Comparison of ENCODE assay signal across 23 cellular contexts in the genomic region with DNA sequence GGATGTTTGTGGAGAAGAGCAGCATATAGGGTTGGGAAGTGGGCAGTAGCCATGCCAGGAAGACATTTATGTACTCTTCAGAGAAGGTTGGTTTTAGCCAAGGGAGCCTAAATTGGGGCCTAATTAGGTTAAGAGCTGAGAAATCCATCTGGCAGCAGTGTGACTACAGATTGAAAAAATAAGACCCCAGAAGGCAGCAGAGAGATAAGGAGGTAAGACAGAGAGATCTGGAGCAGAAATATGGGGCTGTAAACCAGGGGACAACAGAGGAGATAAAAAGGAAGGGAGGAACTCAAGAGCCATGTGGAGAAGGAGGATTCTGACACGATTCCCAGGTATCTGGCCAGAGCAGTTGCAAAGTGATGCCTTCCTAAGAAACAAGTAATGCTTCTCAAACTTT. TPM values are rescaled to one million over a fixed set of nuclear protein-coding genes. Genes with fewer than 3 reads are reported as not detected.
A peak's percentile ranks its signal among the peaks of the same experiment; 100 is the strongest.
DNase-seq lines count a peak whose midpoint lies in the region; ATAC-seq, FAIRE-seq and TF ChIP-seq lines count a peak whose summit lies in the region.
"Had no signal": no experiment of that assay in that cellular context is flagged by ENCODE, and none has a peak within 500 bp of the region (broad histone marks: within the 10 kb centered on the region; RNA-seq: fewer than 3 reads in every experiment).

No MANE protein-coding gene starts in this region.

- FAIRE-seq in K562 (lab: Jason Lieb, UNC): no peak
- no peak for FAIRE-seq in GM12891 (lab: Jason Lieb, UNC)
- FAIRE-seq: GM12892, GM19239, H1 had no signal

- H3K79me2 ChIP-seq in SK-N-SH (ENCODE audit: insufficient read depth): no peaks in the 10 kb centered on the region
- H3K79me2 ChIP-seq in K562 (ENCODE audit: control insufficient read depth, insufficient read depth, low read length): no peaks in the 10 kb centered on the region

- no peaks in the 10 kb centered on the region for H3K9me2 ChIP-seq in SK-N-SH

- H3K9ac ChIP-seq in SK-N-SH: no peak overlapping the region
- H3K9ac ChIP-seq in K562 (ENCODE audit: insufficient read depth in 1 of 2, low read depth in 2 of 2, low read length in 2 of 2): no peak overlapping the region
- H3K9ac ChIP-seq: GM23248 had no signal

- in situ Hi-C loops in K562 (cut with MboI): no loop called here

- BruUV-seq in K562 (replicated peaks; lab: Mats Ljungman, UMichigan): no TSS peak

- no peaks in the 10 kb centered on the region for H3K27me3 Mint-ChIP-seq in HFFc6 (ENCODE audit: insufficient read depth)
- H3K27me3 Mint-ChIP-seq: CD4-positive, alpha-beta memory T cell had no signal

- H3K27ac Mint-ChIP-seq in HFFc6: no peak overlapping the region

- no peak for TF ChIP-seq RAD21 in SK-N-SH (IDR thresholded peaks at IDR 0.05; ENCODE audit: low read length)
- no peak for TF ChIP-seq RAD21 in K562 (CRISPR knock-in tag; conservative IDR thresholded peaks at IDR 0.05 in 1 of 2, IDR thresholded peaks at IDR 0.05 in 1 of 2)

- H3K4me3 Mint-ChIP-seq in HFFc6: no peak overlapping the region
- H3K4me3 Mint-ChIP-seq: CD4-positive, alpha-beta memory T cell had no signal

- intact Hi-C loops in K562 (cut with micrococcal nuclease): no loop called here

- H3K9me3 Mint-ChIP-seq in HFFc6: no peaks in the 10 kb centered on the region
- H3K9me3 Mint-ChIP-seq: CD4-positive, alpha-beta memory T cell had no signal

- H3K27me3 ChIP-seq in SK-N-SH (ENCODE audit: insufficient read depth) (no peaks in the 10 kb centered on the region), K562 (ENCODE audit: control insufficient read depth in 2 of 2, insufficient read depth in 2 of 2, low read length in 2 of 2) (no peaks in the 10 kb centered on the region)

- H3K4me3 ChIP-seq in SK-N-SH (ENCODE audit: low read depth in 2 of 2, low read length in 1 of 2) (no peak overlapping the region), K562 (no peak overlapping the region)
- H3K4me3 ChIP-seq: GM23248 had no signal

- H3K4me1 ChIP-seq in SK-N-SH (ENCODE audit: control insufficient read depth in 1 of 2, insufficient read depth in 2 of 2, low read depth in 1 of 2, low read length in 1 of 2) (peaks cover 0 to 7% of the 10 kb centered on the region in 2 experiments; a peak in 1 of 4 replicates), K562 (replicated peaks in 1 of 2; ENCODE audit: control insufficient read depth in 2 of 2, insufficient read depth in 2 of 2, low read length in 2 of 2) (peaks cover 0 to 3% of the 10 kb centered on the region in 2 experiments; a peak in 2 of 5 replicates)

- peak; percentile 77 for DNase-seq in NCI-H82 (lab: John Stamatoyannopoulos, UW)
- DNase-seq in SK-N-SH: peak; percentile 31
- DNase-seq in K562 (ENCODE audit: extremely low read depth in 1 of 4, low spot score in 3 of 4): no peak
- no peak for DNase-seq in HFFc6
- DNase-seq in inferior parietal cortex (ENCODE audit: extremely low spot score): no peak
- no peak for DNase-seq in GM12891 (ENCODE audit: insufficient read length, low spot score)
- DNase-seq: C1 segment of cervical spinal cord; Calu3; CD4-positive, alpha-beta memory T cell; COR-L47; DMS53; DMS79 treated with DMSO at 0.1 percent for 48 hours; GF-D8; GM23248; H7; HCEC 1CT had no signal

- H4K20me1 ChIP-seq in SK-N-SH (ENCODE audit: insufficient read depth) (no peaks in the 10 kb centered on the region), K562 (replicated peaks; ENCODE audit: control insufficient read depth, insufficient read depth, low read length) (no peaks in the 10 kb centered on the region)

- H3K36me3 ChIP-seq in SK-N-SH (replicated peaks in 1 of 2; ENCODE audit: control insufficient read depth in 1 of 2, insufficient read depth in 2 of 2, low read length in 1 of 2) (peaks cover 0 to 8% of the 10 kb centered on the region in 2 experiments), K562 (ENCODE audit: control insufficient read depth, insufficient read depth, low read length) (peaks cover 17% of the 10 kb centered on the region; the same call in 2 of the 3 replicates)

- H3F3A ChIP-seq in SK-N-SH (replicated peaks; ENCODE audit: insufficient read depth): peaks cover 4% of the 10 kb centered on the region

- H3K4me1 Mint-ChIP-seq in HFFc6 (ENCODE audit: low read depth): no peaks in the 10 kb centered on the region

- no peaks in the 10 kb centered on the region for H3K9me1 ChIP-seq in K562 (ENCODE audit: control insufficient read depth, insufficient read depth, low read length)

- TF ChIP-seq POLR2A in K562 (conservative IDR thresholded peaks at IDR 0.05) (no peak), GM12891 (IDR thresholded peaks at IDR 0.05; ENCODE audit: low read depth, low read length) (no peak)

- H3K9me3 ChIP-seq in SK-N-SH (no peaks in the 10 kb centered on the region), K562 (replicated peaks; ENCODE audit: control insufficient read depth, insufficient read depth, low read depth, low read length) (no peaks in the 10 kb centered on the region)

- CTCF ChIA-PET in SK-N-SH (lab: Yijun Ruan, JAX) (interaction anchor here (1.2 kb wide), 1 partner anchor 19 kb away, joined by 3 read pairs; no protein-coding TSS in a partner anchor), K562 (lab: Yijun Ruan, JAX; ENCODE audit: low intra/inter-chr PET ratio) (no interaction called here)

- H3K4me2 ChIP-seq in SK-N-SH: no peak overlapping the region
- no peak overlapping the region for H3K4me2 ChIP-seq in K562 (ENCODE audit: insufficient read depth, low read length)

- TF ChIP-seq CTCF in SK-N-SH (IDR thresholded peaks at IDR 0.05): no peak
- TF ChIP-seq CTCF in K562 (IDR thresholded peaks at IDR 0.05 in 2 of 3, conservative IDR thresholded peaks at IDR 0.05 in 1 of 3; ENCODE audit: insufficient read depth in 2 of 3, low read depth in 1 of 3, low read length in 3 of 3): no peak
- TF ChIP-seq CTCF in HFFc6 (IDR thresholded peaks at IDR 0.05): no peak

- no peaks in the 10 kb centered on the region for H3K36me3 Mint-ChIP-seq in HFFc6 (ENCODE audit: low read depth)

- WGBS in SK-N-SH (ENCODE audit: low lambda C conversion rate): 55% methylated on average over 1 of the region's 1 CpG
- WGBS in K562 (ENCODE audit: insufficient coverage, low coverage, missing lambda C conversion rate): 0% methylated on average over 1 of the region's 1 CpG

- no peak for TF ChIP-seq EP300 in SK-N-SH (IDR thresholded peaks at IDR 0.05; ENCODE audit: borderline replicate concordance in 1 of 2, low read depth in 1 of 2, low read length in 1 of 2)
- no peak for TF ChIP-seq EP300 in K562 (IDR thresholded peaks at IDR 0.05; ENCODE audit: low read length)

- ATAC-seq in K562: no peak
- no peak for ATAC-seq in GM18858 (IDR thresholded peaks at IDR 0.05; ENCODE audit: unreplicated experiment)

- no peak overlapping the region for H2AFZ ChIP-seq in SK-N-SH (ENCODE audit: low read depth)
- no peak overlapping the region for H2AFZ ChIP-seq in K562 (ENCODE audit: low read depth, low read length)
- H2AFZ ChIP-seq: GM23248 had no signal

- POLR2A ChIA-PET in SK-N-SH (lab: Yijun Ruan, JAX) (no interaction called here), K562 (lab: Yijun Ruan, JAX) (no interaction called here)

- H3K27ac ChIP-seq in SK-N-SH (ENCODE audit: low read depth in 2 of 2, low read length in 1 of 2): no peak overlapping the region; a peak in 1 of 4 replicates
- H3K27ac ChIP-seq in K562 (ENCODE audit: extremely low read depth, low read depth, low read length): no peak overlapping the region
- H3K27ac ChIP-seq: GM23248 had no signal

RNA-seq across cellular contexts. Expression of a gene that starts 23.3 kb away (rescaled TPM):
- polyA plus RNA-seq in SK-N-SH (2012; rRNA removed): 10.3 and 14.2 TPM in 2 replicates
- 20.2 and 24.9 TPM in 2 replicates for polyA plus RNA-seq in SK-N-SH (2012; cell fraction: cytosol; rRNA removed)
- polyA plus RNA-seq in SK-N-SH (2012; cell fraction: nucleus; rRNA removed): 6.6 and 8.0 TPM in 2 replicates
- total RNA-seq in K562 (2011; cell fraction: chromatin; rRNA removed; ENCODE audit: low replicate concordance): 2.4 and 7.0 TPM in 2 replicates
- total RNA-seq in K562 (2011; cell fraction: nucleolus; rRNA removed): 2.8 and 3.2 TPM in 2 replicates
- 3.1 and 5.4 TPM in 2 replicates for total RNA-seq in K562 (2011; cell fraction: nucleoplasm; rRNA removed)
- total RNA-seq in K562 (2014; rRNA removed): 8.8 and 10.9 TPM in 2 replicates
- total RNA-seq in K562 (2014; rRNA removed; fragmentation: Illumina TruSeq; extraction: Trizol): 13.6 and 14.2 TPM in 2 replicates
- total RNA-seq in K562 (2015; rRNA removed; fragmentation: Illumina TruSeq; extraction: Trizol): 11.2 and 11.3 TPM in 2 replicates
- total RNA-seq in K562 (2021): 9.7 and 10.3 TPM in 2 replicates
- polyA plus RNA-seq in K562 (2011; rRNA removed): 11.3 and 30.3 TPM in 2 replicates
- 6.9 and 16.4 TPM in 2 replicates for polyA plus RNA-seq in K562 (2011; cell fraction: cytosol; rRNA removed)
- polyA plus RNA-seq in K562 (2011; cell fraction: nucleus; rRNA removed): 4.8 and 5.0 TPM in 2 replicates
- 11.4 and 11.6 TPM in 2 replicates for polyA plus RNA-seq in K562 (2012)
- 7.9 and 9.5 TPM in 2 replicates for polyA plus RNA-seq in K562 (2014; fragmentation: Illumina TruSeq; extraction: Trizol)
- polyA plus RNA-seq in K562 (2014; fragmentation: Nextera tagmentation; extraction: Ambion mirVana): 1 to 10 TPM; 4.3 to 4.8 TPM
- 9.8 and 10.7 TPM in 2 replicates for polyA plus RNA-seq in K562 (2014; rRNA removed)
- 4.8 and 8.9 TPM in 2 replicates for polyA minus RNA-seq in K562 (2011; rRNA and poly(A)+ RNA removed)
- 2.9 and 6.2 TPM in 2 replicates for polyA minus RNA-seq in K562 (2011; cell fraction: cytosol; rRNA and poly(A)+ RNA removed)
- polyA minus RNA-seq in K562 (2011; cell fraction: nucleus; rRNA and poly(A)+ RNA removed): 2.0 and 3.6 TPM in 2 replicates
- total RNA-seq in HFFc6 (2021; fragmentation: NEBNext Ultra II Directional; extraction: Animal tissue kit (Norgen Biotek cat#: 25700)): 10 to 100 TPM; 10.0 to 16.5 (median 12.7) TPM
- 13.8 TPM for polyA plus RNA-seq in GM12891 (2012; ENCODE audit: low read depth, missing spikeins)
- total RNA-seq: G401 had no signal

RNA-seq across cellular contexts. Expression of a gene that starts 32.9 kb away (rescaled TPM):
- polyA plus RNA-seq in SK-N-SH (2012; rRNA removed) (0.16 and 0.41 TPM in 2 replicates), K562 (2011; rRNA removed) (4.2 and 22.7 TPM in 2 replicates), K562 (2014; fragmentation: Illumina TruSeq; extraction: Trizol) (23.3 and 28.5 TPM in 2 replicates), K562 (2014; fragmentation: Nextera tagmentation; extraction: Ambion mirVana) (10 to 100 TPM; 13.0 to 17.8 TPM), K562 (2014; rRNA removed) (11.3 and 14.1 TPM in 2 replicates)
- 0.67 and 0.85 TPM in 2 replicates for polyA plus RNA-seq in SK-N-SH (2012; cell fraction: cytosol; rRNA removed)
- 0.05 and 0.06 TPM in 2 replicates for polyA plus RNA-seq in SK-N-SH (2012; cell fraction: nucleus; rRNA removed)
- total RNA-seq in K562 (2011; cell fraction: chromatin; rRNA removed; ENCODE audit: low replicate concordance): 8.5 and 27.4 TPM in 2 replicates
- 9.9 and 11.3 TPM in 2 replicates for total RNA-seq in K562 (2011; cell fraction: nucleolus; rRNA removed)
- 19.9 and 30.9 TPM in 2 replicates for total RNA-seq in K562 (2011; cell fraction: nucleoplasm; rRNA removed)
- total RNA-seq in K562 (2014; rRNA removed) (14.9 and 17.4 TPM in 2 replicates), K562 (2014; rRNA removed; fragmentation: Illumina TruSeq; extraction: Trizol) (32.2 and 42.1 TPM in 2 replicates), K562 (2015; rRNA removed; fragmentation: Illumina TruSeq; extraction: Trizol) (41.5 and 43.8 TPM in 2 replicates), K562 (2021) (19.5 and 21.0 TPM in 2 replicates)
- polyA plus RNA-seq in K562 (2011; cell fraction: cytosol; rRNA removed): 2.1 and 3.3 TPM in 2 replicates
- polyA plus RNA-seq in K562 (2011; cell fraction: nucleus; rRNA removed): 1.4 and 4.3 TPM in 2 replicates
- 22.5 and 23.7 TPM in 2 replicates for polyA plus RNA-seq in K562 (2012)
- 11.9 and 42.1 TPM in 2 replicates for polyA minus RNA-seq in K562 (2011; rRNA and poly(A)+ RNA removed)
- 4.8 and 22.5 TPM in 2 replicates for polyA minus RNA-seq in K562 (2011; cell fraction: cytosol; rRNA and poly(A)+ RNA removed)
- 3.0 and 5.7 TPM in 2 replicates for polyA minus RNA-seq in K562 (2011; cell fraction: nucleus; rRNA and poly(A)+ RNA removed)
- not detected for total RNA-seq in HFFc6 (2021; fragmentation: NEBNext Ultra II Directional; extraction: Animal tissue kit (Norgen Biotek cat#: 25700))
- polyA plus RNA-seq in GM12891 (2012; ENCODE audit: low read depth, missing spikeins): not detected
- total RNA-seq: A172; Calu3; CD4-positive, alpha-beta memory T cell; G401; GM23248 had no signal
- polyA plus RNA-seq: BJ; CD4-positive, alpha-beta memory T cell; GM23248 had no signal

RNA-seq across cellular contexts. Expression of a gene that starts 37.2 kb away (rescaled TPM):
- polyA plus RNA-seq in SK-N-SH (2012; rRNA removed): 2.7 and 4.4 TPM in 2 replicates
- polyA plus RNA-seq in SK-N-SH (2012; cell fraction: cytosol; rRNA removed): 4.3 TPM in 2 replicates
- 3.1 and 6.4 TPM in 2 replicates for polyA plus RNA-seq in SK-N-SH (2012; cell fraction: nucleus; rRNA removed)
- 3.1 and 8.1 TPM in 2 replicates for total RNA-seq in K562 (2011; cell fraction: chromatin; rRNA removed; ENCODE audit: low replicate concordance)
- 0.83 and 1.4 TPM in 2 replicates for total RNA-seq in K562 (2011; cell fraction: nucleolus; rRNA removed)
- total RNA-seq in K562 (2011; cell fraction: nucleoplasm; rRNA removed): 5.7 and 14.4 TPM in 2 replicates
- total RNA-seq in K562 (2014; rRNA removed): 2.2 TPM in 2 replicates
- 3.8 and 4.8 TPM in 2 replicates for total RNA-seq in K562 (2014; rRNA removed; fragmentation: Illumina TruSeq; extraction: Trizol)
- 3.3 and 3.6 TPM in 2 replicates for total RNA-seq in K562 (2015; rRNA removed; fragmentation: Illumina TruSeq; extraction: Trizol)
- total RNA-seq in K562 (2021): 3.2 and 3.4 TPM in 2 replicates
- polyA plus RNA-seq in K562 (2011; rRNA removed): 2.3 and 3.6 TPM in 2 replicates
- 0.57 and 1.1 TPM in 2 replicates for polyA plus RNA-seq in K562 (2011; cell fraction: cytosol; rRNA removed)
- polyA plus RNA-seq in K562 (2011; cell fraction: nucleus; rRNA removed): 2.7 and 2.9 TPM in 2 replicates
- polyA plus RNA-seq in K562 (2012): 1.7 and 4.4 TPM in 2 replicates
- 2.7 and 3.0 TPM in 2 replicates for polyA plus RNA-seq in K562 (2014; fragmentation: Illumina TruSeq; extraction: Trizol)
- under 1 TPM; 0.49 to 0.85 TPM for polyA plus RNA-seq in K562 (2014; fragmentation: Nextera tagmentation; extraction: Ambion mirVana)
- polyA plus RNA-seq in K562 (2014; rRNA removed): 2.1 and 3.3 TPM in 2 replicates
- 2.3 and 3.5 TPM in 2 replicates for polyA minus RNA-seq in K562 (2011; rRNA and poly(A)+ RNA removed)
- polyA minus RNA-seq in K562 (2011; cell fraction: cytosol; rRNA and poly(A)+ RNA removed): 0.91 and 1.7 TPM in 2 replicates
- 1.8 and 1.9 TPM in 2 replicates for polyA minus RNA-seq in K562 (2011; cell fraction: nucleus; rRNA and poly(A)+ RNA removed)
- 10 to 100 TPM; 11.0 to 14.9 (median 13.5) TPM for total RNA-seq in HFFc6 (2021; fragmentation: NEBNext Ultra II Directional; extraction: Animal tissue kit (Norgen Biotek cat#: 25700))
- 1.5 TPM for polyA plus RNA-seq in GM12891 (2012; ENCODE audit: low read depth, missing spikeins)

Comparison
In these comparisons a context has a peak if more than half of its experiments do, and no peak if none do; other contexts are left out.
1. DNase-seq: peak in NCI-H82 (single experiment) and SK-N-SH (single experiment); none in K562 (0 of 4), HFFc6 (single experiment), inferior parietal cortex (single experiment) and GM12891 (single experiment).
2. RNA of a gene that starts 32.9 kb away (total RNA-seq): 8.5 to 43.8 TPM in K562; not detected in HFFc6; every median in the first group is over 4 times any median in the second.